1 cellular context compared by ENCODE assay signal in the genomic region with DNA sequence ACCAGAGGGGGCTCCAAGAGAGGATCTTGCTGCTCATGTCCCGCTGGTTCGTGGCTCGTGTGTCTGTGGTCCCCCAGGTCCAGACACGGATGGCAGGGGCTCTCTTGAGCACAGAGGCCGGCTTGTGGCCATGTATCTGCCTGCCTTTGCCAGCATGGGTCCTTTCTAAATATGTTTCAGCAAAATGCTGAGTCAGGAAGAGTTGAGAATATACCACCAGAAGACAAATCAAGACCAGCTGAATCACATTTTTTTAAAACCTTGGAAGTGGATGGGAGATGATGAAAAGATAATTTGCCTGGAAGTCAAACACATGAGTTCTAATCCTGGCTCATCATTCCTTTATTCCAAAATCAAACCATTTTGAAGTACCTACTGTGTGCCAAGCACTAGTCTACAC.
TF ChIP-seq lines count a peak whose summit lies in the region.

No MANE protein-coding gene starts in this region.

TF ChIP-seq in K562, 482 proteins besides CTCF, POLR2A, EP300 and RAD21 (continued from another document):
- TF ChIP-seq, protein P1, sequence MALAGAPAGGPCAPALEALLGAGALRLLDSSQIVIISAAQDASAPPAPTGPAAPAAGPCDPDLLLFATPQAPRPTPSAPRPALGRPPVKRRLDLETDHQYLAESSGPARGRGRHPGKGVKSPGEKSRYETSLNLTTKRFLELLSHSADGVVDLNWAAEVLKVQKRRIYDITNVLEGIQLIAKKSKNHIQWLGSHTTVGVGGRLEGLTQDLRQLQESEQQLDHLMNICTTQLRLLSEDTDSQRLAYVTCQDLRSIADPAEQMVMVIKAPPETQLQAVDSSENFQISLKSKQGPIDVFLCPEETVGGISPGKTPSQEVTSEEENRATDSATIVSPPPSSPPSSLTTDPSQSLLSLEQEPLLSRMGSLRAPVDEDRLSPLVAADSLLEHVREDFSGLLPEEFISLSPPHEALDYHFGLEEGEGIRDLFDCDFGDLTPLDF (CRISPR knock-in tag; IDR thresholded peaks at IDR 0.05) = no peak
- TF ChIP-seq SMARCA4 (IDR thresholded peaks at IDR 0.05) (no peak), GATAD2B (IDR thresholded peaks at IDR 0.05; ENCODE audit: borderline replicate concordance) (no peak), TEAD2 (tag; IDR thresholded peaks at IDR 0.05) (no peak), TCF7 (IDR thresholded peaks at IDR 0.05; ENCODE audit: borderline replicate concordance) (no peak), GTF2A2 (tag; IDR thresholded peaks at IDR 0.05) (no peak)
TF ChIP-seq in K562: peak in this region for 5.
